8 cellular contexts compared by ENCODE assay signal in the genomic region with DNA sequence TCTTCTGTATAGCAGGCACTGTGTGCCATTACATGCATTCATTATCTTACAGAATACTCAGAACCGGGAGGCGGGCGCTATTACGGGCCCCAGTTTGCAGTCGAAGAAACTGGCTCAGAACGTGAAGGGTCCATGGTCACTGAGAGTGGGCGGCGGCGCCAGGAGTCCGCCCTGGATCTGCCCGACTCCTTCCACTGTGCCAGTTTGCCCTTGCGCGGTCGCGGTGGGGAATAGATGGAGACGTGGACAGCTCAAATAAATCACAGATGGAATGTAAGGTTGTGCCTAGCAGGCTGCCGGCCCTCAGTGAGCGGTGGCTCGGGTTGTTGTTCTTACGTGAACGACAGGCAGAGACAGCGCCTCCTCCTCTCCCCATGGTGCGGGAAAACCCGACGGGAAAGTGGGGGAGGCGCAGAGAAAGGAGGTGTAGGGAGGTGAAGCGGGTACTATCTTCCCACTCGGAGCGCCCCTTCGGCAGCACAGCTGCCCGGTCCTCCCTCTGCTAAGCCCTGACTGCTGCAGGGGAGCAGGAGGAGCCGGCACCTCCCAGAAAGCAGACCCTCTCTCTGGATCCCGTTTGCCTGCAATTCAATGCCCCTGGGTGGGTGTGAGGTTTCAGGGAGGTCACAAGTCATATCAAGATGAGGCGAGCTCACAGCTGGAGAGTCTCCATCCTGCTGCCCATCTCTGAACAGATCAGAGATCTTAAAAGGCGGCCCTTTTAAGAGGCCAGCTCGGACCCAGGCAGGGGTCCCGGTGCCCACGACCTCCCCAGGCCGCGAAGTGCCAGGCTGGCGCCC. TPM values are rescaled to one million over a fixed set of nuclear protein-coding genes. Genes with fewer than 3 reads are reported as not detected.
DNase-seq lines count a peak whose midpoint lies in the region; ATAC-seq and TF ChIP-seq lines count a peak whose summit lies in the region.

No MANE protein-coding gene starts in this region.

- H3K36me3 ChIP-seq in Loucy (ENCODE audit: insufficient read depth, low read length) (no peaks in the 10 kb centered on the region), neutrophil (no peaks in the 10 kb centered on the region)

- H3K4me3 ChIP-seq in Loucy (ENCODE audit: low read length, poor library complexity, severe bottlenecking) (peak overlapping the region; percentile 73), foreskin fibroblast (ENCODE audit: low read depth in 1 of 2, low read length in 2 of 2) (peak overlapping the region; percentile 32 to 34), neutrophil (ENCODE audit: low read depth in 1 of 2, low read length in 1 of 2) (peak overlapping the region; percentile 73 to 90)

- DNase-seq in Calu3 (no peak), foreskin fibroblast (peak in 1 of 2 donors; percentile 37), GM19240 (ENCODE audit: insufficient read length, low spot score) (no peak)
- DNase-seq in activated CD8-positive, alpha-beta memory T cell treated with anti-CD3 and anti-CD28 coated beads, Interleukin-2, amount 50 U/mL, for 4 hours: peak; percentile 28

- no peaks in the 10 kb centered on the region for H4K20me1 ChIP-seq in Loucy (ENCODE audit: insufficient read depth, low read length, poor library complexity, severe bottlenecking)

- no peaks in the 10 kb centered on the region for H3K9me2 ChIP-seq in Loucy (replicated peaks; ENCODE audit: low read depth, low read length)

- no peaks in the 10 kb centered on the region for H3K79me2 ChIP-seq in Loucy (ENCODE audit: insufficient read depth, low read length)

- H3K36me3 Mint-ChIP-seq in Calu3 (ENCODE audit: insufficient read depth, unreplicated experiment): peaks cover 30% of the 10 kb centered on the region

- peak overlapping the region; percentile 78 for H3K4me3 Mint-ChIP-seq in Calu3 (ENCODE audit: low read depth, unreplicated experiment)

- intact Hi-C loops in Calu3 (cut with micrococcal nuclease; ENCODE audit: unreplicated experiment): no loop called here

- no peaks in the 10 kb centered on the region for H3F3A ChIP-seq in Loucy (ENCODE audit: low read depth)

- H2AFZ ChIP-seq in Loucy (ENCODE audit: low read length): peak overlapping the region; percentile 94

- H3K27me3 Mint-ChIP-seq in Calu3 (ENCODE audit: unreplicated experiment): peaks cover 44% of the 10 kb centered on the region

- H3K27ac Mint-ChIP-seq in Calu3 (ENCODE audit: unreplicated experiment): no peak overlapping the region

- TF ChIP-seq CTCF in Calu3 (IDR thresholded peaks at IDR 0.05; ENCODE audit: unreplicated experiment) (no peak), Loucy (conservative IDR thresholded peaks at IDR 0.05; ENCODE audit: low read length) (no peak), foreskin fibroblast (IDR thresholded peaks at IDR 0.05; ENCODE audit: low read depth, low read length) (no peak), neutrophil (IDR thresholded peaks at IDR 0.05) (no peak)

- peak overlapping the region; percentile 69 for H3K9ac ChIP-seq in Loucy (ENCODE audit: low read depth, low read length, poor library complexity, severe bottlenecking)

- BruUV-seq in Calu3 (replicated peaks; lab: Mats Ljungman, UMichigan): no TSS peak

- no peaks in the 10 kb centered on the region for H3K27me3 ChIP-seq in Loucy (ENCODE audit: insufficient read depth, low read length, poor library complexity, severe bottlenecking)
- peaks cover 54% of the 10 kb centered on the region for H3K27me3 ChIP-seq in neutrophil

- CTCF ChIA-PET in Calu3 (lab: Charles Lee): interaction anchor here (0.7 to 1.8 kb wide), 5 partner anchors 22 to 217 kb away, joined by 3 to 10 read pairs (median 5); no protein-coding TSS in a partner anchor

- ATAC-seq in GM18909 (IDR thresholded peaks at IDR 0.05; ENCODE audit: poor library complexity, unreplicated experiment): no peak
- ATAC-seq in GM21390 (IDR thresholded peaks at IDR 0.05; ENCODE audit: unreplicated experiment): no peak

- peaks cover 13% of the 10 kb centered on the region for H3K4me1 Mint-ChIP-seq in Calu3 (ENCODE audit: low read depth, unreplicated experiment)

- H3K9me3 ChIP-seq in Loucy (ENCODE audit: insufficient read depth, low read depth, low read length): no peaks in the 10 kb centered on the region
- no peaks in the 10 kb centered on the region for H3K9me3 ChIP-seq in neutrophil

- no peaks in the 10 kb centered on the region for H3K9me3 Mint-ChIP-seq in Calu3 (ENCODE audit: low read depth, unreplicated experiment)

- H3K4me1 ChIP-seq in Loucy (ENCODE audit: insufficient read depth, low read length, poor library complexity, severe bottlenecking) (peaks cover 26% of the 10 kb centered on the region), neutrophil (ENCODE audit: control insufficient read depth in 1 of 2, insufficient read depth in 1 of 2, low read depth in 1 of 2, low read length in 1 of 2) (peaks cover 42 to 46% of the 10 kb centered on the region in 2 experiments)

- peak overlapping the region; percentile 68 for H3K4me2 ChIP-seq in Loucy (ENCODE audit: low read depth, low read length, poor library complexity, severe bottlenecking)

- peak overlapping the region; percentile 17 for H3K27ac ChIP-seq in neutrophil

RNA-seq across cellular contexts. Expression of a gene that starts 1.1 kb away (rescaled TPM):
- total RNA-seq in Calu3 (2022): 3.0 and 3.2 TPM in 2 replicates

RNA-seq across cellular contexts. Expression of a gene that starts 57.5 kb away (rescaled TPM):
- total RNA-seq in Calu3 (2022): 12.8 and 13.7 TPM in 2 replicates

RNA-seq across cellular contexts. Expression of a gene that starts 58.0 kb away (rescaled TPM):
- 60.1 and 62.0 TPM in 2 replicates for total RNA-seq in Calu3 (2022)
